Comparison of ENCODE assay signal across 9 cellular contexts in genomic region chr3:56042326-56042951, GRCh38.
A peak's percentile ranks its signal among the peaks of the same experiment; 100 is the strongest.
DNase-seq lines count a peak whose midpoint lies in the region; ATAC-seq and TF ChIP-seq lines count a peak whose summit lies in the region.
"Had no signal": no experiment of that assay in that cellular context is flagged by ENCODE, and none has a peak within 500 bp of the region (broad histone marks: within the 10 kb centered on the region; RNA-seq: fewer than 3 reads in every experiment).

No MANE protein-coding gene starts in this region.

- TF ChIP-seq CTCF in astrocyte of the spinal cord (IDR thresholded peaks at IDR 0.05; ENCODE audit: low read depth, low read length) (peak; percentile 65), kidney epithelial cell (IDR thresholded peaks at IDR 0.05; ENCODE audit: insufficient read depth, low read length, poor library complexity, severe bottlenecking) (peak; percentile 50)

- DNase-seq in DMS 273 (lab: John Stamatoyannopoulos, UW; ENCODE audit: unreplicated experiment) = peak; percentile 51
- peak; percentile 37 for DNase-seq in M059J (ENCODE audit: low read depth)
- peak; percentile 66 for DNase-seq in astrocyte of the spinal cord (ENCODE audit: low read depth, low spot score)
- DNase-seq in kidney epithelial cell (ENCODE audit: low read depth) = no peak
- DNase-seq in occipital lobe (lab: John Stamatoyannopoulos, UW) = no peak

- H3K36me3 ChIP-seq in kidney epithelial cell (ENCODE audit: control insufficient read depth, insufficient read depth, low read length) = no peaks in the 10 kb centered on the region
- H3K36me3 ChIP-seq: thoracic aorta had no signal

- in situ Hi-C loops in astrocyte of the spinal cord (cut with HindIII; ENCODE audit: low sequenced_read_pairs) = no loop called here

- no peaks in the 10 kb centered on the region for H3K27me3 ChIP-seq in kidney epithelial cell (ENCODE audit: control insufficient read depth, insufficient read depth, low read length)

- H3K4me3 ChIP-seq in astrocyte of the spinal cord (ENCODE audit: low read depth, low read length) (no peak overlapping the region), kidney epithelial cell (ENCODE audit: low read depth, low read length) (no peak overlapping the region)
- H3K4me3 ChIP-seq: thoracic aorta had no signal

- ATAC-seq in GM21390 (IDR thresholded peaks at IDR 0.05; ENCODE audit: unreplicated experiment) = no peak
- ATAC-seq in HG03045 (IDR thresholded peaks at IDR 0.05; ENCODE audit: unreplicated experiment) = no peak
- ATAC-seq in GM18511 (IDR thresholded peaks at IDR 0.05; ENCODE audit: unreplicated experiment) = no peak

Comparison
In these comparisons a context has a peak if more than half of its experiments do, and no peak if none do; other contexts are left out.
1. DNase-seq: peak in DMS 273 (single experiment), M059J (single experiment) and astrocyte of the spinal cord (single experiment); none in kidney epithelial cell (single experiment) and occipital lobe (single experiment).